Comparison of ENCODE assay signal across 8 cellular contexts in genomic region chr1:86704456-86704971, GRCh38. TPM values are rescaled to one million over a fixed set of nuclear protein-coding genes. Genes with fewer than 3 reads are reported as not detected.
DNase-seq lines count a peak whose midpoint lies in the region; ATAC-seq and TF ChIP-seq lines count a peak whose summit lies in the region.

Gene SH3GLB1 (plus strand): TSS chr1:86704576. CDS start chr1:86704900, 324 bp downstream.

- peak; percentile 81 to 93 (median 91) for DNase-seq in CD8-positive, alpha-beta memory T cell
- DNase-seq in NCI-H774 (lab: John Stamatoyannopoulos, UW) (peak; percentile 91), dorsolateral prefrontal cortex (peak; percentile 78 to 92 (median 86)), lower leg skin (ENCODE audit: low spot score in 2 of 2) (peak; percentile 77 to 97)
- DNase-seq in activated CD4-positive, alpha-beta memory T cell treated with anti-CD3 and anti-CD28 coated beads for 36 hours: peak; percentile 91
- DNase-seq in stimulated activated CD4-positive, alpha-beta T cell treated with anti-CD3 and anti-CD28 coated beads, Interleukin-4, amount 100 ng/mL, for 48 hours (ENCODE audit: low read depth in 2 of 2): peak; percentile 86 to 88

- peak within 1 kb of the TSS; percentile 90 for H3K27ac ChIP-seq in CD8-positive, alpha-beta memory T cell (ENCODE audit: low read depth, low read length)
- peak within 1 kb of the TSS; percentile 87 to 99 (median 98) for H3K27ac ChIP-seq in dorsolateral prefrontal cortex

- H3K36me3 Mint-ChIP-seq in CD8-positive, alpha-beta memory T cell: peaks cover 0 to 27% (median 0%) of the 10 kb centered on the region in 3 donors
- peaks cover 7% of the 10 kb centered on the region for H3K36me3 Mint-ChIP-seq in activated CD4-positive, alpha-beta memory T cell treated with anti-CD3 and anti-CD28 coated beads for 36 hours

- no peaks in the 10 kb centered on the region for H3K27me3 Mint-ChIP-seq in CD8-positive, alpha-beta memory T cell
- no peaks in the 10 kb centered on the region for H3K27me3 Mint-ChIP-seq in activated CD4-positive, alpha-beta memory T cell treated with anti-CD3 and anti-CD28 coated beads for 36 hours

- H3K27ac Mint-ChIP-seq in CD8-positive, alpha-beta memory T cell: peak within 1 kb of the TSS; percentile 89 to 99 (median 99)
- peak within 1 kb of the TSS; percentile 98 for H3K27ac Mint-ChIP-seq in activated CD4-positive, alpha-beta memory T cell treated with anti-CD3 and anti-CD28 coated beads for 36 hours

- H3K27me3 ChIP-seq in CD8-positive, alpha-beta memory T cell (ENCODE audit: insufficient read depth, low read length, poor library complexity, severe bottlenecking): no peaks in the 10 kb centered on the region
- no peaks in the 10 kb centered on the region for H3K27me3 ChIP-seq in dorsolateral prefrontal cortex

- peak within 1 kb of the TSS; percentile 88 for H3K4me3 ChIP-seq in CD8-positive, alpha-beta memory T cell (ENCODE audit: low read length)
- H3K4me3 ChIP-seq in dorsolateral prefrontal cortex: peak within 1 kb of the TSS; percentile 66 to 98 (median 90)
- peak within 1 kb of the TSS; percentile 90 for H3K4me3 ChIP-seq in lower leg skin (ENCODE audit: low read depth, poor library complexity, severe bottlenecking)

- POLR2A ChIA-PET in CD8-positive, alpha-beta memory T cell (lab: Charles Lee): interaction anchor here (0.7 to 3.3 kb wide), 15 partner anchors 9 to 1980 kb away, joined by 3 to 46 read pairs (median 4); partner anchors contain the start of genes BCL10, HS2ST1, ODF2L and PKN2
- POLR2A ChIA-PET in activated CD4-positive, alpha-beta memory T cell treated with anti-CD3 and anti-CD28 coated beads for 36 hours (lab: Charles Lee): interaction anchor here (0.6 to 3.8 kb wide), 12 partner anchors 11 to 630 kb away, joined by 3 to 34 read pairs (median 4); partner anchors contain the start of genes HS2ST1, ODF2L and SELENOF

- peaks cover 32% of the 10 kb centered on the region for H3K4me1 ChIP-seq in CD8-positive, alpha-beta memory T cell (ENCODE audit: insufficient read depth, low read length)

- no peaks in the 10 kb centered on the region for H3K9me3 Mint-ChIP-seq in CD8-positive, alpha-beta memory T cell
- no peaks in the 10 kb centered on the region for H3K9me3 Mint-ChIP-seq in activated CD4-positive, alpha-beta memory T cell treated with anti-CD3 and anti-CD28 coated beads for 36 hours

- peak; percentile 87 for ATAC-seq in GM19452 (IDR thresholded peaks at IDR 0.05; ENCODE audit: unreplicated experiment)
- ATAC-seq in HG03575 (IDR thresholded peaks at IDR 0.05; ENCODE audit: extremely low read depth, insufficient number of reproducible peaks, low FRiP score, unreplicated experiment): peak; percentile 72

- H3K4me3 Mint-ChIP-seq in CD8-positive, alpha-beta memory T cell: peak within 1 kb of the TSS; percentile 93 to 100 (median 99)
- H3K4me3 Mint-ChIP-seq in activated CD4-positive, alpha-beta memory T cell treated with anti-CD3 and anti-CD28 coated beads for 36 hours: peak within 1 kb of the TSS; percentile 100

- no peaks in the 10 kb centered on the region for H3K9me3 ChIP-seq in CD8-positive, alpha-beta memory T cell (ENCODE audit: low read length)

- peak in 1 of 2 donors; percentile 9 for TF ChIP-seq POLR2A in lower leg skin (IDR thresholded peaks at IDR 0.05)

- no peaks in the 10 kb centered on the region for H3K36me3 ChIP-seq in CD8-positive, alpha-beta memory T cell (ENCODE audit: insufficient read depth, low read length)

- WGBS in lower leg skin, 2 donors: 0 to 1% methylated on average over 18 to 71 of the region's 71 CpGs

- peaks cover 46 to 66% (median 53%) of the 10 kb centered on the region in 3 donors for H3K4me1 Mint-ChIP-seq in CD8-positive, alpha-beta memory T cell
- H3K4me1 Mint-ChIP-seq in activated CD4-positive, alpha-beta memory T cell treated with anti-CD3 and anti-CD28 coated beads for 36 hours (ENCODE audit: low read depth): peaks cover 41% of the 10 kb centered on the region

- intact Hi-C loops in activated CD4-positive, alpha-beta memory T cell treated with anti-CD3 and anti-CD28 coated beads for 36 hours (cut with micrococcal nuclease): loop anchor here (1.0 to 10.0 kb wide), 8 partner anchors 38 to 630 kb away; partner anchors contain the start of genes HS2ST1, ODF2L and SELENOF
- intact Hi-C loops in dorsolateral prefrontal cortex (cut with DNase I) (loop anchor here (10.0 kb wide), 5 partner anchors 190 to 380 kb away; partner anchors contain the start of genes HS2ST1 (in 2 of the 2), ODF2L (in 2 of the 2) and SELENOF (in 2 of the 2)), lower leg skin (cut with DNase I; ENCODE audit: low total_unique reads) (no loop called here)

- CTCF ChIA-PET in CD8-positive, alpha-beta memory T cell (lab: Charles Lee): interaction anchor here (0.6 to 3.7 kb wide), 36 partner anchors 9 to 629 kb away, joined by 3 to 77 read pairs (median 5); partner anchors contain the start of genes HS2ST1, ODF2L and SELENOF
- CTCF ChIA-PET in activated CD4-positive, alpha-beta memory T cell treated with anti-CD3 and anti-CD28 coated beads for 36 hours (lab: Charles Lee): interaction anchor here (0.6 to 4.3 kb wide), 24 partner anchors 9 to 389 kb away, joined by 3 to 31 read pairs (median 4); partner anchors contain the start of genes HS2ST1, ODF2L and SELENOF

- peak; percentile 67 to 99 (median 90) for TF ChIP-seq CTCF in dorsolateral prefrontal cortex (IDR thresholded peaks at IDR 0.05 in 54 of 56, conservative IDR thresholded peaks at IDR 0.05 in 2 of 56; ENCODE audit: low read depth in 1 of 56, partially characterized antibody in 56 of 56)
- TF ChIP-seq CTCF in lower leg skin (IDR thresholded peaks at IDR 0.05): peak in 1 of 3 donors; percentile 68

RNA-seq across cellular contexts. Expression of gene SH3GLB1, which starts in this region (rescaled TPM):
- total RNA-seq in CD8-positive, alpha-beta memory T cell: 10 to 100 TPM; 66.3 to 69.7 TPM
- 48.6 TPM for polyA plus RNA-seq in CD8-positive, alpha-beta memory T cell
- 10 to 100 TPM; 64.3 to 65.3 TPM for total RNA-seq in activated CD4-positive, alpha-beta memory T cell treated with anti-CD3 and anti-CD28 coated beads for 36 hours
- total RNA-seq in dorsolateral prefrontal cortex (10 to 100 TPM; 46.5 to 81.9 (median 58.6) TPM), lower leg skin (10 to 100 TPM; 37.1 to 58.1 (median 42.3) TPM)

Comparison
In these comparisons a context has a peak if more than half of its experiments do, and no peak if none do; other contexts are left out.
1. Peak in every context shown above with its lines: DNase-seq, ATAC-seq, H3K4me3 ChIP-seq and H3K27ac ChIP-seq.